In the genomic region with DNA sequence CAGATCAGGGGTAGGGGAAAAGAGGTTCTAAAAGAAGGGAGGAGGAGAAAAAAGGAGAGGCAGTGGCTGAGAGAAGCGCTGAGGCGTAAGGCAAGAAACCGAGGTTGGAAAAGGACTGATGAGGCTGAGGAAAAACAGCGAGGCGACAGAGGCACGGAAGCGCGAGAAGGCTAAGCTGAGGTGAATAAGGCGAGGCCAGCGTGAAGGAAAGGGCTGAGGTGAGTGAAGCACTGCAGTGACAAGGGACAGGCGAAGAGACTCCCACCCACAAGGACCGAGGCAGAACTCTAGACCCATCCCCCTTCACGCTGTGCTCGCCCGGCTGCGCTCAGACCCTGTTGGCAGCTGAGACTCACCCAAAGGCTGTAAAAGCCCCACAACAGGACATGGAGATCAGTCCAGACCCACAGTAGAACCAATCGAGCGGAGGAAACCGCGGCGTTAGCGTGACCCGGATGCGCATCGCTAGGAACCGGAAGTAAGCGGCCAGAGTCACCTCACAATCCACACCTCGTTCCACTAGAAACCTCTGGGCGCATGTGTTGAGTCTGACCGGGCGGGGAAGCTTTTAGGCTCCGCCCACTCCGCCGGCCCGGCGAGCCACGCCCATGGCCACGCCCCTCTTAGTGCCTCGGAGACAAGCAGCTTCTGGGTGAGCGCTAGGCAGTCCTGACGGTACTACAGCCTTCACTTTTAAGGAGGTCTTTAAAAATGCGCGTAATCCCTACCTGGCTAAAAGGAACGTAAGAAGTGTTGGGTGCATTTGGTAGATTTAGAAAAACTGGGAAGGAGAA, we compare ENCODE assay signal across 1 cellular context.
TF ChIP-seq lines count a peak whose summit lies in the region.

A gene with protein sequence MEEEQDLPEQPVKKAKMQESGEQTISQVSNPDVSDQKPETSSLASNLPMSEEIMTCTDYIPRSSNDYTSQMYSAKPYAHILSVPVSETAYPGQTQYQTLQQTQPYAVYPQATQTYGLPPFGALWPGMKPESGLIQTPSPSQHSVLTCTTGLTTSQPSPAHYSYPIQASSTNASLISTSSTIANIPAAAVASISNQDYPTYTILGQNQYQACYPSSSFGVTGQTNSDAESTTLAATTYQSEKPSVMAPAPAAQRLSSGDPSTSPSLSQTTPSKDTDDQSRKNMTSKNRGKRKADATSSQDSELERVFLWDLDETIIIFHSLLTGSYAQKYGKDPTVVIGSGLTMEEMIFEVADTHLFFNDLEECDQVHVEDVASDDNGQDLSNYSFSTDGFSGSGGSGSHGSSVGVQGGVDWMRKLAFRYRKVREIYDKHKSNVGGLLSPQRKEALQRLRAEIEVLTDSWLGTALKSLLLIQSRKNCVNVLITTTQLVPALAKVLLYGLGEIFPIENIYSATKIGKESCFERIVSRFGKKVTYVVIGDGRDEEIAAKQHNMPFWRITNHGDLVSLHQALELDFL (minus strand): TSS at position 443 of the 794 bp plus-strand sequence. CDS start 30,584 bp downstream, outside the sequence.

TF ChIP-seq in A549, 52 proteins besides CTCF, POLR2A, EP300 and RAD21 (continued from another document):
- TF ChIP-seq, protein P1, sequence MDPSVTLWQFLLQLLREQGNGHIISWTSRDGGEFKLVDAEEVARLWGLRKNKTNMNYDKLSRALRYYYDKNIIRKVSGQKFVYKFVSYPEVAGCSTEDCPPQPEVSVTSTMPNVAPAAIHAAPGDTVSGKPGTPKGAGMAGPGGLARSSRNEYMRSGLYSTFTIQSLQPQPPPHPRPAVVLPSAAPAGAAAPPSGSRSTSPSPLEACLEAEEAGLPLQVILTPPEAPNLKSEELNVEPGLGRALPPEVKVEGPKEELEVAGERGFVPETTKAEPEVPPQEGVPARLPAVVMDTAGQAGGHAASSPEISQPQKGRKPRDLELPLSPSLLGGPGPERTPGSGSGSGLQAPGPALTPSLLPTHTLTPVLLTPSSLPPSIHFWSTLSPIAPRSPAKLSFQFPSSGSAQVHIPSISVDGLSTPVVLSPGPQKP (IDR thresholded peaks at IDR 0.05; ENCODE audit: low read depth, low read length) = no peak
- TF ChIP-seq ZSCAN20 (CRISPR knock-in tag; IDR thresholded peaks at IDR 0.05) = no peak
- TF ChIP-seq NR3C1 (IDR thresholded peaks at IDR 0.05) = no peak
- no peak for TF ChIP-seq HOXA7 (CRISPR knock-in tag; IDR thresholded peaks at IDR 0.05)
- TF ChIP-seq JUN (IDR thresholded peaks at IDR 0.05) = peak in 1 of 2 experiments; percentile 68; a peak in 3 of 5 replicates
- no peak for TF ChIP-seq RARB (CRISPR knock-in tag; IDR thresholded peaks at IDR 0.05)
TF ChIP-seq in A549: peak in this region for 3.
